27 cellular contexts compared by ENCODE assay signal in the genomic region with DNA sequence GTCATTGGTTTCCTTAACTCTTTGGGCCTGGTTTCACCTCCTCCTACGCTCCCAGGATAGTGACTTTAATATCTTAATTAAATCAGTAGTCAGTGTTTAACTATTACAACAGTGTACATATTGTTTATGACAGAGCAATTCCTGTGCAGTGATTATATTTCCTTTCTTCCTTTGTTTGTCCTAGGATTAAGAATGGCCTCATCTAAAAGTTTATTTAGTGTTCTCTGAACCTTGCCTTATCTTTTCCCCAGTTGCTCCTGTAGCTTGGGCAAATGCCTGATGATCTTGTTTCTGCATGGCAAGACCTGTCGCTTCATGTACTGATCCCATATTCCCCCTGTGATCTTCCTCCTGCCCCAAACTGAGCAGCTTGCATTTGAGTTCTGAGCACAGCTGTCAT.
DNase-seq lines count a peak whose midpoint lies in the region; ATAC-seq and TF ChIP-seq lines count a peak whose summit lies in the region.
"Had no signal": no experiment of that assay in that cellular context is flagged by ENCODE, and none has a peak within 500 bp of the region (broad histone marks: within the 10 kb centered on the region; RNA-seq: fewer than 3 reads in every experiment).

No MANE protein-coding gene starts in this region.

- no peaks in the 10 kb centered on the region for H3K4me1 ChIP-seq in psoas muscle
- H3K4me1 ChIP-seq: tibial nerve had no signal

- no peaks in the 10 kb centered on the region for H3K9me3 Mint-ChIP-seq in natural killer cell treated with Interleukin-12 subunit alpha and Interleukin-12 subunit beta and Interleukin-15 and Interleukin-18, amount 100 ng/mL, for 72 hours
- H3K9me3 Mint-ChIP-seq: activated B cell treated with CpG ODN at 0.5 μM for 24 hours; activated naive CD8-positive, alpha-beta T cell treated with anti-CD3 and anti-CD28 coated beads for 36 hours; activated T-helper 2 cell treated with anti-CD3 and anti-CD28 coated beads, Interferon-gamma antibody, Interleukin-2, Interleukin-4, amounts not matched to agents 10 μg/mL and 5 μg/mL and 100 μg/mL, durations not matched to agents 14 hours and 24 hours and 36 hours; effector memory CD8-positive, alpha-beta T cell; IgD-negative memory B cell; memory B cell; naive B cell; stimulated activated naive CD8-positive, alpha-beta T cell treated with anti-CD3 and anti-CD28 coated beads, Interleukin-15, amount 100 ng/mL, for 72 hours had no signal

- DNase-seq in HPDE6-E6E7 (ENCODE audit: extremely low spot score) (peak; percentile 25), NCI-H524 treated with DMSO at 0.1 percent for 48 hours (lab: John Stamatoyannopoulos, UW) (peak; percentile 52), epithelial cell of esophagus (ENCODE audit: low read depth) (peak; percentile 90), psoas muscle (no peak), NCI-H226 (no peak), NCI-H526 (lab: John Stamatoyannopoulos, UW) (no peak)
- no peak for DNase-seq in natural killer cell treated with Interleukin-12 subunit alpha and Interleukin-12 subunit beta and Interleukin-15 and Interleukin-18, amount 100 ng/mL, for 72 hours (ENCODE audit: low spot score)
- DNase-seq: activated B cell treated with CpG ODN at 0.5 μM for 24 hours; activated CD4-positive, alpha-beta T cell treated with anti-CD3 and anti-CD28 coated beads, Interleukin-2, amount 50 U/mL, for 4 hours; activated CD8-positive, alpha-beta memory T cell treated with anti-CD3 and anti-CD28 coated beads, Interleukin-2, amount 50 U/mL, for 4 hours; activated naive CD8-positive, alpha-beta T cell treated with anti-CD3 and anti-CD28 coated beads for 36 hours; effector memory CD8-positive, alpha-beta T cell; EL; kidney glomerular epithelial cell; naive B cell; NCI-H187 treated with DMSO at 0.1 percent for 48 hours; NCI-H345; right cardiac atrium; stimulated activated naive CD8-positive, alpha-beta T cell treated with anti-CD3 and anti-CD28 coated beads, Interleukin-15, amount 100 ng/mL, for 72 hours had no signal

- WGBS in psoas muscle, 3 donors, result 82 to 84% (median 83%) methylated on average over 2 of the region's 2 CpGs

- H3K27me3 ChIP-seq in psoas muscle (ENCODE audit: insufficient read depth in 3 of 3, low read length in 2 of 3), result peaks cover 0 to 3% (median 0%) of the 10 kb centered on the region in 3 donors
- H3K27me3 ChIP-seq: BLaER1 had no signal

- H3K36me3 Mint-ChIP-seq in natural killer cell treated with Interleukin-12 subunit alpha and Interleukin-12 subunit beta and Interleukin-15 and Interleukin-18, amount 100 ng/mL, for 72 hours, result no peaks in the 10 kb centered on the region
- H3K36me3 Mint-ChIP-seq: activated naive CD8-positive, alpha-beta T cell treated with anti-CD3 and anti-CD28 coated beads for 36 hours; IgD-negative memory B cell; memory B cell; naive B cell had no signal

- no peaks in the 10 kb centered on the region for H3K4me1 Mint-ChIP-seq in natural killer cell treated with Interleukin-12 subunit alpha and Interleukin-12 subunit beta and Interleukin-15 and Interleukin-18, amount 100 ng/mL, for 72 hours (ENCODE audit: low read depth in 2 of 2)
- H3K4me1 Mint-ChIP-seq: activated B cell treated with CpG ODN at 0.5 μM for 24 hours, naive B cell had no signal

- TF ChIP-seq CTCF in 22Rv1 (IDR thresholded peaks at IDR 0.05), result no peak
- no peak for TF ChIP-seq CTCF in epithelial cell of esophagus (IDR thresholded peaks at IDR 0.05; ENCODE audit: insufficient read depth, low read depth, low read length, missing control alignments)
- no peak for TF ChIP-seq CTCF in psoas muscle (IDR thresholded peaks at IDR 0.05)

- H3K27ac ChIP-seq in 22Rv1, result peak overlapping the region; percentile 49
- no peak overlapping the region for H3K27ac ChIP-seq in psoas muscle
- H3K27ac ChIP-seq: BLaER1, RWPE1, tibial nerve had no signal

- H3K27ac Mint-ChIP-seq in natural killer cell treated with Interleukin-12 subunit alpha and Interleukin-12 subunit beta and Interleukin-15 and Interleukin-18, amount 100 ng/mL, for 72 hours, result no peak overlapping the region
- H3K27ac Mint-ChIP-seq: activated B cell treated with CpG ODN at 0.5 μM for 24 hours; activated naive CD8-positive, alpha-beta T cell treated with anti-CD3 and anti-CD28 coated beads for 36 hours; activated T-helper 2 cell treated with anti-CD3 and anti-CD28 coated beads, Interferon-gamma antibody, Interleukin-2, Interleukin-4, amounts not matched to agents 10 μg/mL and 5 μg/mL and 100 μg/mL, durations not matched to agents 14 hours and 24 hours and 36 hours; effector memory CD8-positive, alpha-beta T cell; IgD-negative memory B cell; memory B cell; naive B cell; stimulated activated naive CD8-positive, alpha-beta T cell treated with anti-CD3 and anti-CD28 coated beads, Interleukin-15, amount 100 ng/mL, for 72 hours had no signal

- intact Hi-C loops in psoas muscle (cut with DNase I), result no loop called here

- no peaks in the 10 kb centered on the region for H3K9me3 ChIP-seq in psoas muscle
- H3K9me3 ChIP-seq: BLaER1, tibial nerve had no signal

- no peaks in the 10 kb centered on the region for H3K36me3 ChIP-seq in psoas muscle (ENCODE audit: insufficient read depth in 1 of 2, low read depth in 1 of 2)
- H3K36me3 ChIP-seq: BLaER1, tibial nerve had no signal

- peaks cover 11 to 24% of the 10 kb centered on the region in 2 donors for H3K27me3 Mint-ChIP-seq in natural killer cell treated with Interleukin-12 subunit alpha and Interleukin-12 subunit beta and Interleukin-15 and Interleukin-18, amount 100 ng/mL, for 72 hours

- ATAC-seq in psoas muscle, result no peak
- ATAC-seq in natural killer cell treated with Interleukin-12 subunit alpha and Interleukin-12 subunit beta and Interleukin-15 and Interleukin-18, amount 100 ng/mL, for 72 hours, result no peak
- ATAC-seq: effector memory CD8-positive, alpha-beta T cell; right cardiac atrium; SK-N-SH treated with all-trans-retinoic acid at 6 μM for 48 hours; stimulated activated naive CD8-positive, alpha-beta T cell treated with anti-CD3 and anti-CD28 coated beads, Interleukin-15, amount 100 ng/mL, for 72 hours had no signal

- H3K4me3 Mint-ChIP-seq in natural killer cell treated with Interleukin-12 subunit alpha and Interleukin-12 subunit beta and Interleukin-15 and Interleukin-18, amount 100 ng/mL, for 72 hours, result no peak overlapping the region
- H3K4me3 Mint-ChIP-seq: activated B cell treated with CpG ODN at 0.5 μM for 24 hours; activated naive CD8-positive, alpha-beta T cell treated with anti-CD3 and anti-CD28 coated beads for 36 hours; effector memory CD8-positive, alpha-beta T cell; IgD-negative memory B cell; memory B cell; naive B cell; stimulated activated naive CD8-positive, alpha-beta T cell treated with anti-CD3 and anti-CD28 coated beads, Interleukin-15, amount 100 ng/mL, for 72 hours had no signal

- H3K4me3 ChIP-seq in epithelial cell of esophagus (ENCODE audit: low read length) (no peak overlapping the region), psoas muscle (no peak overlapping the region)
- H3K4me3 ChIP-seq: BLaER1, tibial nerve had no signal

Comparison
In these comparisons a context has a peak if more than half of its experiments do, and no peak if none do; other contexts are left out.
1. DNase-seq: peak in HPDE6-E6E7 (single experiment), NCI-H524 treated with DMSO at 0.1 percent for 48 hours (single experiment) and epithelial cell of esophagus (single experiment); none in psoas muscle (0 of 2), NCI-H226 (single experiment), NCI-H526 (0 of 2) and natural killer cell treated with Interleukin-12 subunit alpha and Interleukin-12 subunit beta and Interleukin-15 and Interleukin-18, amount 100 ng/mL, for 72 hours (single experiment).